In the genomic region with DNA sequence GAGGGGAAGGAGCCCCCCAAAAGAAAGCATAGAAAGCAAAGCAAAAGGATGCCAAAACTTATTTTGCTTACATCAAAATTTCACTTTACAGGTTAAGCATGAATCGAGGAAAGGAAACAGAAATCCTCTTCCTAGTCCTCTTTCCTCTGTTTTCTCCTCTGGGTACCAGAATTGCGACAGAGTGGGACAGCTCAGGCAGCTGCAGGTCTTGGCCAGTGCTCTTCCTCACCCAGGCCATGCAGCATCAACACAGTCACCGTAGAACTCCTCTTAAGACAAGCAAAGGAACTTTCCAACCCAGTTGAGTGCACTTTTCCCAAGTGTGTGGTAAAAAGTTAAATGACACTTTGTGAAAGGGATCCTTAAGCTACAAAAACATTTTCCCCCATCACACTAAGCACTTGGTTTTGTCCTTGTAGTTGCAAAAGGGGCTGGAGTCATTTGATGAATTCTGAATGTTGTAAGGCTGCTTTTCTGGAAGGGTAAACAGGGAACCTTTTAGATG, we compare ENCODE assay signal across 26 cellular contexts.
"Had no signal": no experiment of that assay in that cellular context is flagged by ENCODE, and none has a peak within 500 bp of the region (broad histone marks: within the 10 kb centered on the region; RNA-seq: fewer than 3 reads in every experiment).

No MANE protein-coding gene starts in this region.

- H3K27ac ChIP-seq: left ventricle myocardium inferior, neural progenitor cell, neutrophil, parathyroid adenoma, psoas muscle, right lobe of liver, tibial nerve, uterus had no signal

- H3K27me3 ChIP-seq: neural progenitor cell, neutrophil, right lobe of liver, tibial nerve, uterus had no signal

- H3K27me3 Mint-ChIP-seq: type B pancreatic cell had no signal

- ATAC-seq: natural killer cell; psoas muscle; right lobe of liver; stimulated activated memory B cell treated with anti-CD40 and anti-IgM and Interleukin-4, amounts not matched to agents 10 μg/mL and 1 μg/mL and 100 μg/mL, for 72 hours; stimulated activated naive CD8-positive, alpha-beta T cell treated with anti-CD3 and anti-CD28 coated beads, Interleukin-15, amount 100 ng/mL, for 72 hours had no signal

- H3K9me3 Mint-ChIP-seq: mesothelial cell of epicardium, natural killer cell had no signal

- H3K4me1 ChIP-seq: left ventricle myocardium inferior, neural progenitor cell, parathyroid adenoma, psoas muscle, right lobe of liver, tibial nerve, uterus had no signal

- H3K36me3 Mint-ChIP-seq: mesothelial cell of epicardium; naive B cell; natural killer cell; neural progenitor cell; stimulated activated memory B cell treated with anti-CD40 and anti-IgM and Interleukin-4, amounts not matched to agents 10 μg/mL and 1 μg/mL and 100 μg/mL, for 72 hours; type B pancreatic cell had no signal

- H3K9me3 ChIP-seq: neutrophil, psoas muscle, right lobe of liver, uterus had no signal

- H2AFZ ChIP-seq: neural progenitor cell, parathyroid adenoma had no signal

- H3K79me2 ChIP-seq: parathyroid adenoma had no signal

- DNase-seq: islet precursor cell; left ventricle myocardium inferior; mesendoderm; naive B cell; natural killer cell; nephron progenitor cell; occipital lobe; psoas muscle; right lobe of liver; small intestine; stimulated activated CD4-positive, alpha-beta T cell treated with anti-CD3 and anti-CD28 coated beads, Interleukin-1b, Interleukin-23, amount 100 ng/mL, for 48 hours; stimulated activated CD4-positive, alpha-beta T cell treated with anti-CD3 and anti-CD28 coated beads, Interleukin-2, amount 100 ng/mL, for 48 hours; stimulated activated CD4-positive, alpha-beta T cell treated with anti-CD3 and anti-CD28 coated beads, Interleukin-4, amount 100 ng/mL, for 4 hours; stimulated activated CD8-positive, alpha-beta memory T cell treated with anti-CD3 and anti-CD28 coated beads, Interleukin-4, amount 100 ng/mL, for 48 hours; stimulated activated naive CD4-positive, alpha-beta T cell treated with Interleukin-2 at 50 U/mL for 16 hours; stimulated activated naive CD8-positive, alpha-beta T cell treated with anti-CD3 and anti-CD28 coated beads, Interleukin-15, amount 100 ng/mL, for 72 hours; substantia nigra; uterus had no signal

- H3K36me3 ChIP-seq: left ventricle myocardium inferior, neural progenitor cell, neutrophil, right lobe of liver, tibial nerve, uterus had no signal

- H3K4me3 Mint-ChIP-seq: mesothelial cell of epicardium; naive B cell; natural killer cell; nephron progenitor cell; neural progenitor cell; stimulated activated memory B cell treated with anti-CD40 and anti-IgM and Interleukin-4, amounts not matched to agents 10 μg/mL and 1 μg/mL and 100 μg/mL, for 72 hours; stimulated activated naive CD8-positive, alpha-beta T cell treated with anti-CD3 and anti-CD28 coated beads, Interleukin-15, amount 100 ng/mL, for 72 hours; type B pancreatic cell had no signal

- H3K4me2 ChIP-seq: neural progenitor cell had no signal

- H3K27ac Mint-ChIP-seq: mesothelial cell of epicardium; natural killer cell; nephron progenitor cell; neural progenitor cell; stimulated activated memory B cell treated with anti-CD40 and anti-IgM and Interleukin-4, amounts not matched to agents 10 μg/mL and 1 μg/mL and 100 μg/mL, for 72 hours; type B pancreatic cell had no signal

- H3K9ac ChIP-seq: neural progenitor cell, parathyroid adenoma had no signal

- H3K4me1 Mint-ChIP-seq: mesothelial cell of epicardium; naive B cell; natural killer cell; neural progenitor cell; stimulated activated memory B cell treated with anti-CD40 and anti-IgM and Interleukin-4, amounts not matched to agents 10 μg/mL and 1 μg/mL and 100 μg/mL, for 72 hours; stimulated activated naive CD8-positive, alpha-beta T cell treated with anti-CD3 and anti-CD28 coated beads, Interleukin-15, amount 100 ng/mL, for 72 hours had no signal

- H3K4me3 ChIP-seq: left ventricle myocardium inferior, lung, neural progenitor cell, psoas muscle, right lobe of liver, tibial nerve, uterus had no signal
